In genomic region chr5:107459637-107460036, GRCh38 we compare ENCODE assay signal across 1 cellular context.
TF ChIP-seq lines count a peak whose summit lies in the region.

No MANE protein-coding gene starts in this region.

TF ChIP-seq in H1, 55 proteins besides CTCF, POLR2A, EP300 and RAD21:
- TF ChIP-seq CEBPB (IDR thresholded peaks at IDR 0.05; ENCODE audit: low read depth, low read length) (no peak), USF2 (IDR thresholded peaks at IDR 0.05; ENCODE audit: low read length) (no peak), SRF (IDR thresholded peaks at IDR 0.05; ENCODE audit: low read depth, low read length) (no peak), CHD1 (IDR thresholded peaks at IDR 0.05; ENCODE audit: low read depth, low read length) (no peak), MAX (IDR thresholded peaks at IDR 0.05) (no peak), GTF2F1 (IDR thresholded peaks at IDR 0.05; ENCODE audit: borderline replicate concordance, low read depth, low read length) (no peak), JUN (IDR thresholded peaks at IDR 0.05; ENCODE audit: low read depth, low read length) (no peak), POLR2AphosphoS5 (IDR thresholded peaks at IDR 0.05; ENCODE audit: low read depth, low read length) (no peak), CHD2 (IDR thresholded peaks at IDR 0.05; ENCODE audit: low read length) (no peak), POU5F1 (IDR thresholded peaks at IDR 0.05; ENCODE audit: low read depth, low read length) (no peak), KDM5A (IDR thresholded peaks at IDR 0.05; ENCODE audit: low read length) (no peak), FOSL1 (IDR thresholded peaks at IDR 0.05; ENCODE audit: insufficient read depth, low read depth, low read length) (no peak)
